ENCODE assay signal across 34 cellular contexts in genomic region chr19:3420909-3421619, GRCh38. TPM values are rescaled to one million over a fixed set of nuclear protein-coding genes. Genes with fewer than 3 reads are reported as not detected.
DNase-seq lines count a peak whose midpoint lies in the region; ATAC-seq and TF ChIP-seq lines count a peak whose summit lies in the region.
"Had no signal": no experiment of that assay in that cellular context is flagged by ENCODE, and none has a peak within 500 bp of the region (broad histone marks: within the 10 kb centered on the region; RNA-seq: fewer than 3 reads in every experiment).

No MANE protein-coding gene starts in this region.

- no peaks in the 10 kb centered on the region for H3K36me3 Mint-ChIP-seq in activated CD4-positive, alpha-beta memory T cell treated with anti-CD3 and anti-CD28 coated beads, Interleukin-2, amount 10 ng/mL, durations not matched to agents 7 days and 5 days (ENCODE audit: low read depth)
- H3K36me3 Mint-ChIP-seq: activated naive CD4-positive, alpha-beta T cell treated with anti-CD3 and anti-CD28 coated beads, Interleukin-2, amount 50 U/mL, for 72 hours; IgD-negative memory B cell; type B pancreatic cell had no signal

- no peaks in the 10 kb centered on the region for H3K4me1 Mint-ChIP-seq in activated CD4-positive, alpha-beta memory T cell treated with anti-CD3 and anti-CD28 coated beads, Interleukin-2, amount 10 ng/mL, durations not matched to agents 7 days and 5 days
- H3K4me1 Mint-ChIP-seq: IgD-negative memory B cell had no signal

- no peak for ATAC-seq in Right ventricle myocardium inferior
- ATAC-seq in esophagus mucosa, result peak; percentile 29
- ATAC-seq in upper lobe of right lung, result peak; percentile 32
- ATAC-seq: activated naive CD4-positive, alpha-beta T cell treated with anti-CD3 and anti-CD28 coated beads, Interleukin-2, amount 50 U/mL, for 72 hours; foreskin keratinocyte; sciatic nerve had no signal

- H3K27ac Mint-ChIP-seq in activated CD4-positive, alpha-beta memory T cell treated with anti-CD3 and anti-CD28 coated beads, Interleukin-2, amount 10 ng/mL, durations not matched to agents 7 days and 5 days, result no peak overlapping the region
- H3K27ac Mint-ChIP-seq: activated naive CD4-positive, alpha-beta T cell treated with anti-CD3 and anti-CD28 coated beads, Interleukin-2, amount 50 U/mL, for 72 hours; IgD-negative memory B cell; type B pancreatic cell had no signal

- no peak overlapping the region for H2BK15ac ChIP-seq in neuronal stem cell (ENCODE audit: low read length)

- H3K36me3 ChIP-seq in neuronal stem cell (replicated peaks in 1 of 2; ENCODE audit: control insufficient read depth in 2 of 2, insufficient read depth in 2 of 2, low read length in 2 of 2) (no peaks in the 10 kb centered on the region), upper lobe of right lung (peaks cover 27% of the 10 kb centered on the region)

- peak overlapping the region; percentile 14 for H2AK5ac ChIP-seq in neuronal stem cell (ENCODE audit: low read depth, low read length)

- intact Hi-C loops in Right ventricle myocardium inferior (cut with DNase I), result no loop called here
- intact Hi-C loops in cardiac septum (cut with DNase I), result no loop called here
- intact Hi-C loops in upper lobe of right lung (cut with DNase I), result no loop called here

- peak overlapping the region; percentile 65 for H3K23ac ChIP-seq in neuronal stem cell (ENCODE audit: low read depth, low read length, poor library complexity)

- no peaks in the 10 kb centered on the region for H3K27me3 Mint-ChIP-seq in activated CD4-positive, alpha-beta memory T cell treated with anti-CD3 and anti-CD28 coated beads, Interleukin-2, amount 10 ng/mL, durations not matched to agents 7 days and 5 days
- H3K27me3 Mint-ChIP-seq: IgD-negative memory B cell, type B pancreatic cell had no signal

- H3K27me3 ChIP-seq in neuronal stem cell (ENCODE audit: control insufficient read depth in 3 of 3, insufficient read depth in 3 of 3, low read depth in 1 of 3, low read length in 3 of 3), result no peaks in the 10 kb centered on the region
- no peaks in the 10 kb centered on the region for H3K27me3 ChIP-seq in upper lobe of right lung
- H3K27me3 ChIP-seq: esophagus squamous epithelium, foreskin keratinocyte, SJSA1 had no signal

- H3K4me2 ChIP-seq in neuronal stem cell (ENCODE audit: insufficient read depth, low read length, poor library complexity, severe bottlenecking), result no peak overlapping the region

- POLR2A ChIA-PET in activated CD4-positive, alpha-beta memory T cell treated with anti-CD3 and anti-CD28 coated beads, Interleukin-2, amount 10 ng/mL, durations not matched to agents 7 days and 5 days (lab: Charles Lee), result interaction anchor here (1.0 kb wide), 1 partner anchor 8 kb away, joined by 3 read pairs; no protein-coding TSS in a partner anchor

- H3K18ac ChIP-seq in neuronal stem cell (ENCODE audit: low read length), result peak overlapping the region; percentile 57

- peak overlapping the region; percentile 84 for H2BK5ac ChIP-seq in neuronal stem cell (ENCODE audit: low read length)

- H2AFZ ChIP-seq in neuronal stem cell (ENCODE audit: low read length), result no peak overlapping the region

- DNase-seq in Right ventricle myocardium inferior (ENCODE audit: missing footprints) (peak; percentile 55), cardiac septum (ENCODE audit: low spot score) (no peak), neuronal stem cell (ENCODE audit: low spot score) (no peak), upper lobe of right lung (no peak), coronary artery (ENCODE audit: low spot score) (no peak), KG1 (lab: John Stamatoyannopoulos, UW) (no peak)
- no peak for DNase-seq in activated CD4-positive, alpha-beta memory T cell treated with anti-CD3 and anti-CD28 coated beads, Interleukin-2, amount 10 ng/mL, durations not matched to agents 7 days and 5 days
- DNase-seq: activated CD4-positive, alpha-beta T cell treated with anti-CD3 and anti-CD28 coated beads for 4 hours; central memory CD4-positive, alpha-beta T cell; dermis blood vessel endothelial cell; DMS79; esophagus squamous epithelium; foreskin keratinocyte; GDM1; NCI-H1092; NCI-H1694 treated with DMSO at 0.1 percent for 48 hours; NCI-H446 treated with DMSO at 0.1 percent for 48 hours; stimulated activated CD4-positive, alpha-beta T cell treated with anti-CD3 and anti-CD28 coated beads, Interleukin-4, amount 100 ng/mL, for 1 hour; T1000; WERI-Rb-1 had no signal

- CTCF ChIA-PET in activated CD4-positive, alpha-beta memory T cell treated with anti-CD3 and anti-CD28 coated beads, Interleukin-2, amount 10 ng/mL, durations not matched to agents 7 days and 5 days (lab: Charles Lee), result interaction anchor here (2.3 kb wide), 1 partner anchor 9 kb away, joined by 12 read pairs; no protein-coding TSS in a partner anchor

- no peaks in the 10 kb centered on the region for H3K9me3 Mint-ChIP-seq in activated CD4-positive, alpha-beta memory T cell treated with anti-CD3 and anti-CD28 coated beads, Interleukin-2, amount 10 ng/mL, durations not matched to agents 7 days and 5 days
- H3K9me3 Mint-ChIP-seq: activated naive CD4-positive, alpha-beta T cell treated with anti-CD3 and anti-CD28 coated beads, Interleukin-2, amount 50 U/mL, for 72 hours; IgD-negative memory B cell; type B pancreatic cell had no signal

- WGBS in neuronal stem cell (ENCODE audit: extremely low coverage in 2 of 2, insufficient read length in 2 of 2, insufficient replicate concordance in 1 of 2), 2 donors, result no CpG with 5 or more reads among the region's 33 CpGs

- no peak overlapping the region for H2BK120ac ChIP-seq in neuronal stem cell (ENCODE audit: low read depth, low read length)

- H3K4me3 Mint-ChIP-seq in activated CD4-positive, alpha-beta memory T cell treated with anti-CD3 and anti-CD28 coated beads, Interleukin-2, amount 10 ng/mL, durations not matched to agents 7 days and 5 days, result no peak overlapping the region
- H3K4me3 Mint-ChIP-seq: IgD-negative memory B cell, type B pancreatic cell had no signal

- no peak overlapping the region for H3K4me3 ChIP-seq in neuronal stem cell (ENCODE audit: low read length in 2 of 2)
- H3K4me3 ChIP-seq in upper lobe of right lung, result no peak overlapping the region
- H3K4me3 ChIP-seq in coronary artery, result no peak overlapping the region
- H3K4me3 ChIP-seq: esophagus squamous epithelium, SJSA1 had no signal

- no peak overlapping the region for H4K8ac ChIP-seq in neuronal stem cell (ENCODE audit: low read depth, low read length)

- H3K27ac ChIP-seq in neuronal stem cell (replicated peaks; ENCODE audit: low read length) (no peak overlapping the region), upper lobe of right lung (no peak overlapping the region), coronary artery (no peak overlapping the region)
- H3K27ac ChIP-seq: 22Rv1, foreskin keratinocyte, SJSA1, WERI-Rb-1 had no signal

- H3K4me1 ChIP-seq in neuronal stem cell (ENCODE audit: control insufficient read depth in 2 of 2, insufficient read depth in 1 of 2, low read depth in 1 of 2, low read length in 2 of 2) (no peaks in the 10 kb centered on the region), upper lobe of right lung (peaks cover 9% of the 10 kb centered on the region)
- H3K4me1 ChIP-seq: foreskin keratinocyte, SJSA1 had no signal

- H3K9ac ChIP-seq in neuronal stem cell (ENCODE audit: low read depth, low read length, poor library complexity), result no peak overlapping the region

- TF ChIP-seq CTCF in upper lobe of right lung (IDR thresholded peaks at IDR 0.05) (no peak), coronary artery (IDR thresholded peaks at IDR 0.05) (no peak)

- H4K91ac ChIP-seq in neuronal stem cell (ENCODE audit: low read depth, low read length, poor library complexity), result no peak overlapping the region

- H3K4ac ChIP-seq in neuronal stem cell (ENCODE audit: low read length), result no peak overlapping the region

- H2BK12ac ChIP-seq in neuronal stem cell (ENCODE audit: low read length), result no peak overlapping the region

- H3K14ac ChIP-seq in neuronal stem cell (ENCODE audit: low read length), result no peak overlapping the region

- no peaks in the 10 kb centered on the region for H3K79me1 ChIP-seq in neuronal stem cell (ENCODE audit: low read depth, low read length)

- no peaks in the 10 kb centered on the region for H3K9me3 ChIP-seq in neuronal stem cell (replicated peaks in 1 of 2; ENCODE audit: control insufficient read depth in 2 of 2, insufficient read depth in 1 of 2, low read depth in 1 of 2, low read length in 2 of 2)
- no peaks in the 10 kb centered on the region for H3K9me3 ChIP-seq in upper lobe of right lung
- H3K9me3 ChIP-seq: esophagus squamous epithelium, SJSA1 had no signal

RNA-seq across cellular contexts. Expression of gene NFIC, which starts 54.7 kb away (rescaled TPM):
- 164 TPM for total RNA-seq in Right ventricle myocardium inferior
- 178 TPM for total RNA-seq in cardiac septum
- total RNA-seq in esophagus mucosa, result 68.2 TPM
- polyA plus RNA-seq in neuronal stem cell (2013, experiment 1 of 2), result 4.0 TPM
- polyA plus RNA-seq in neuronal stem cell (2013, experiment 2 of 2), result 4.5 TPM
- total RNA-seq in upper lobe of right lung, result 150 TPM
- 10 to 100 TPM; 12.6 to 13.1 TPM for total RNA-seq in activated CD4-positive, alpha-beta memory T cell treated with anti-CD3 and anti-CD28 coated beads, Interleukin-2, amount 10 ng/mL, durations not matched to agents 7 days and 5 days

RNA-seq across cellular contexts. Expression of gene SMIM24, which starts 59.3 kb away (rescaled TPM):
- not detected for total RNA-seq in Right ventricle myocardium inferior
- total RNA-seq in cardiac septum, result not detected
- total RNA-seq in esophagus mucosa, result not detected
- polyA plus RNA-seq in neuronal stem cell (2013, experiment 1 of 2), result 1.5 TPM
- 1.3 TPM for polyA plus RNA-seq in neuronal stem cell (2013, experiment 2 of 2)
- total RNA-seq in upper lobe of right lung, result not detected
- total RNA-seq in activated CD4-positive, alpha-beta memory T cell treated with anti-CD3 and anti-CD28 coated beads, Interleukin-2, amount 10 ng/mL, durations not matched to agents 7 days and 5 days, result not detected
- total RNA-seq: astrocyte, dermis blood vessel endothelial cell, esophagus squamous epithelium, foreskin keratinocyte, lung microvascular endothelial cell, M059J, posterior vena cava, RPMI7951, sciatic nerve, SJSA1, subcutaneous adipose tissue had no signal
- polyA plus RNA-seq: IgD-negative memory B cell, neural cell had no signal
